8 cellular contexts compared by ENCODE assay signal in genomic region chr17:76586741-76587487, GRCh38. TPM values are rescaled to one million over a fixed set of nuclear protein-coding genes. Genes with fewer than 3 reads are reported as not detected.
DNase-seq lines count a peak whose midpoint lies in the region; FAIRE-seq and TF ChIP-seq lines count a peak whose summit lies in the region.
"Had no signal": no experiment of that assay in that cellular context is flagged by ENCODE, and none has a peak within 500 bp of the region (broad histone marks: within the 10 kb centered on the region; RNA-seq: fewer than 3 reads in every experiment).

No MANE protein-coding gene starts in this region.

- H2AFZ ChIP-seq in mammary epithelial cell (ENCODE audit: low read depth, low read length) = peak overlapping the region; percentile 46

- WGBS in mammary epithelial cell (ENCODE audit: low coverage, missing lambda C conversion rate) = 22% methylated on average over 16 of the region's 17 CpGs

- H3K27ac ChIP-seq in mammary epithelial cell (ENCODE audit: insufficient read depth, low read depth, low read length) (no peak overlapping the region), neutrophil (peak overlapping the region; percentile 96)

- no peak for TF ChIP-seq CTCF in mammary epithelial cell (conservative IDR thresholded peaks at IDR 0.05 in 1 of 2, IDR thresholded peaks at IDR 0.05 in 1 of 2; ENCODE audit: extremely low read depth in 1 of 2, insufficient read depth in 1 of 2, low read depth in 1 of 2, low read length in 2 of 2)
- TF ChIP-seq CTCF in neutrophil (IDR thresholded peaks at IDR 0.05) = no peak
- no peak for TF ChIP-seq CTCF in D721Med (IDR thresholded peaks at IDR 0.05; ENCODE audit: insufficient read depth, missing control alignments)

- DNase-seq in ELF-1 (ENCODE audit: low read depth, low spot score) (peak; percentile 63), NCI-H1694 (lab: John Stamatoyannopoulos, UW) (peak; percentile 75), mammary epithelial cell (peak; percentile 73), NK-92 (lab: John Stamatoyannopoulos, UW; ENCODE audit: unreplicated experiment) (no peak), D721Med (ENCODE audit: insufficient read length, low spot score) (no peak)
- DNase-seq in NK-92 treated with Interleukin-12 subunit alpha and Interleukin-12 subunit beta, amount 100 ng/mL, for 24 hours (lab: John Stamatoyannopoulos, UW) = no peak

- H3K4me1 ChIP-seq in mammary epithelial cell (ENCODE audit: insufficient read depth, low read length) = peaks cover 30% of the 10 kb centered on the region
- peaks cover 22 to 30% of the 10 kb centered on the region in 2 experiments for H3K4me1 ChIP-seq in neutrophil (ENCODE audit: control insufficient read depth in 1 of 2, insufficient read depth in 1 of 2, low read depth in 1 of 2, low read length in 1 of 2)

- no peaks in the 10 kb centered on the region for H4K20me1 ChIP-seq in mammary epithelial cell (ENCODE audit: insufficient read depth, low read length)

- H3K4me3 ChIP-seq in mammary epithelial cell (replicated peaks in 1 of 3; ENCODE audit: insufficient read depth in 1 of 3, low read depth in 2 of 3, low read length in 3 of 3) (peak overlapping the region in 2 of 3 experiments; percentile 10 to 39), neutrophil (ENCODE audit: low read depth in 1 of 2, low read length in 1 of 2) (peak overlapping the region; percentile 80 to 87)

- dilution Hi-C loops in mammary epithelial cell (cut with HindIII; ENCODE audit: low sequenced_read_pairs) = no loop called here

- BruUV-seq in mammary epithelial cell (replicated peaks; lab: Mats Ljungman, UMichigan) = no TSS peak

- peak overlapping the region; percentile 81 for H3K4me2 ChIP-seq in mammary epithelial cell (ENCODE audit: insufficient read depth, low read depth, low read length)

- FAIRE-seq in D721Med (lab: Jason Lieb, UNC) = no peak

- H3K9ac ChIP-seq in mammary epithelial cell (ENCODE audit: insufficient read depth, low read length) = no peak overlapping the region

- H3K36me3 ChIP-seq in mammary epithelial cell (ENCODE audit: insufficient read depth, low read length) (no peaks in the 10 kb centered on the region), neutrophil (no peaks in the 10 kb centered on the region)

- H3K9me3 ChIP-seq in mammary epithelial cell (replicated peaks; ENCODE audit: insufficient read depth, low read length) (no peaks in the 10 kb centered on the region), neutrophil (no peaks in the 10 kb centered on the region)

- in situ Hi-C loops in mammary epithelial cell (cut with MboI; ENCODE audit: low sequenced_read_pairs in 2 of 2) = no loop called here

- H3K79me2 ChIP-seq in mammary epithelial cell (ENCODE audit: insufficient read depth, low read length) = peaks cover 22% of the 10 kb centered on the region

- intact Hi-C loops in mammary epithelial cell (cut with micrococcal nuclease) = loop anchor here (1.0 to 5.0 kb wide), 4 partner anchors 37 to 122 kb away; no protein-coding TSS in a partner anchor

- CTCF ChIA-PET in mammary epithelial cell (lab: Charles Lee; ENCODE audit: low non-redundant PET) = interaction anchor here (0.6 to 0.7 kb wide), 2 partner anchors 54 to 64 kb away, joined by 3 to 6 read pairs; no protein-coding TSS in a partner anchor

- no peaks in the 10 kb centered on the region for H3K27me3 ChIP-seq in mammary epithelial cell (ENCODE audit: insufficient read depth, low read length)
- peaks cover 30% of the 10 kb centered on the region for H3K27me3 ChIP-seq in neutrophil

RNA-seq across cellular contexts. Expression of gene ST6GALNAC2, which starts 1.3 kb away (rescaled TPM):
- total RNA-seq in mammary epithelial cell = 100 to 1,000 TPM in 1 of 2 donors, 10 to 100 TPM in 1; 65.1 to 221 TPM
- 48.7 TPM for polyA plus RNA-seq in mammary epithelial cell
- 31.0 TPM for polyA minus RNA-seq in mammary epithelial cell

RNA-seq across cellular contexts. Expression of gene PRCD, which starts 47.1 kb away (rescaled TPM):
- total RNA-seq in mammary epithelial cell = 1 to 10 TPM in 1 of 2 donors, under 1 TPM in 1; 0.66 to 1.2 TPM
- 0.71 TPM for polyA plus RNA-seq in mammary epithelial cell
- not detected for polyA minus RNA-seq in mammary epithelial cell

RNA-seq across cellular contexts. Expression of gene CYGB, which starts 49.4 kb away (rescaled TPM):
- 10 to 100 TPM in 1 of 2 donors, 1 to 10 TPM in 1; 3.3 to 17.0 TPM for total RNA-seq in mammary epithelial cell
- 18.8 TPM for polyA plus RNA-seq in mammary epithelial cell
- polyA minus RNA-seq in mammary epithelial cell = 18.6 TPM

RNA-seq across cellular contexts. Expression of gene ST6GALNAC1, which starts 56.6 kb away (rescaled TPM):
- not detected for total RNA-seq in mammary epithelial cell
- not detected for polyA plus RNA-seq in mammary epithelial cell
- not detected for polyA minus RNA-seq in mammary epithelial cell
- total RNA-seq: dermis blood vessel endothelial cell had no signal

Comparison
In these comparisons a context has a peak if more than half of its experiments do, and no peak if none do; other contexts are left out.
1. DNase-seq: peak in ELF-1 (single experiment), NCI-H1694 (single experiment) and mammary epithelial cell (single experiment); none in NK-92 (single experiment), NK-92 treated with Interleukin-12 subunit alpha and Interleukin-12 subunit beta, amount 100 ng/mL, for 24 hours (single experiment) and D721Med (single experiment).